ENCODE assay signal across 8 cellular contexts in genomic region chr10:30502266-30503058, GRCh38.
DNase-seq lines count a peak whose midpoint lies in the region; ATAC-seq and TF ChIP-seq lines count a peak whose summit lies in the region.

No MANE protein-coding gene starts in this region.

- peak overlapping the region; percentile 54 for H3K4me3 Mint-ChIP-seq in T-helper 1 cell treated with Interleukin-12 subunit alpha and Interleukin-12 subunit beta and Interleukin-4 antibody, amounts not matched to agents 30 μg/mL and 1 μg/mL, for 36 hours
- no peak overlapping the region for H3K4me3 Mint-ChIP-seq in Calu3 (ENCODE audit: low read depth, unreplicated experiment)

- ATAC-seq in GM19324 (IDR thresholded peaks at IDR 0.05; ENCODE audit: low FRiP score, unreplicated experiment) (peak; percentile 65), HG03175 (IDR thresholded peaks at IDR 0.05; ENCODE audit: unreplicated experiment) (peak; percentile 70), left lobe of liver (peak; percentile 24)

- CTCF ChIA-PET in Calu3 (lab: Charles Lee) = no interaction called here

- intact Hi-C loops in Calu3 (cut with micrococcal nuclease; ENCODE audit: unreplicated experiment) = no loop called here

- BruUV-seq in Calu3 (replicated peaks; lab: Mats Ljungman, UMichigan) = no TSS peak

- H3K9me3 ChIP-seq in DOHH2 (ENCODE audit: control insufficient read depth, insufficient read depth, low read length) = no peaks in the 10 kb centered on the region

- H3F3A ChIP-seq in DOHH2 (ENCODE audit: control insufficient read depth, insufficient read depth) = no peaks in the 10 kb centered on the region

- H3K27me3 Mint-ChIP-seq in T-helper 1 cell treated with Interleukin-12 subunit alpha and Interleukin-12 subunit beta and Interleukin-4 antibody, amounts not matched to agents 30 μg/mL and 1 μg/mL, for 36 hours (ENCODE audit: low read depth) = no peaks in the 10 kb centered on the region
- H3K27me3 Mint-ChIP-seq in Calu3 (ENCODE audit: unreplicated experiment) = peaks cover 36% of the 10 kb centered on the region

- peaks cover 20% of the 10 kb centered on the region for H3K4me1 ChIP-seq in DOHH2 (ENCODE audit: control insufficient read depth, low read length)

- TF ChIP-seq CTCF in DOHH2 (IDR thresholded peaks at IDR 0.05; ENCODE audit: low read depth, low read length, poor library complexity, severe bottlenecking) (no peak), Calu3 (IDR thresholded peaks at IDR 0.05; ENCODE audit: unreplicated experiment) (no peak)

- H3K27ac ChIP-seq in DOHH2 (ENCODE audit: low read depth, low read length) = no peak overlapping the region

- peaks cover 6% of the 10 kb centered on the region for H3K36me3 Mint-ChIP-seq in T-helper 1 cell treated with Interleukin-12 subunit alpha and Interleukin-12 subunit beta and Interleukin-4 antibody, amounts not matched to agents 30 μg/mL and 1 μg/mL, for 36 hours (ENCODE audit: low read depth)
- no peaks in the 10 kb centered on the region for H3K36me3 Mint-ChIP-seq in Calu3 (ENCODE audit: insufficient read depth, unreplicated experiment)

- no peaks in the 10 kb centered on the region for H3K79me2 ChIP-seq in DOHH2 (ENCODE audit: control insufficient read depth, low read length)

- H3K4me3 ChIP-seq in DOHH2 (ENCODE audit: low read length) = peak overlapping the region; percentile 20

- H4K20me1 ChIP-seq in DOHH2 (ENCODE audit: control insufficient read depth, insufficient read depth, low read depth, low read length) = no peaks in the 10 kb centered on the region

- peak overlapping the region; percentile 85 for H3K27ac Mint-ChIP-seq in T-helper 1 cell treated with Interleukin-12 subunit alpha and Interleukin-12 subunit beta and Interleukin-4 antibody, amounts not matched to agents 30 μg/mL and 1 μg/mL, for 36 hours
- H3K27ac Mint-ChIP-seq in Calu3 (ENCODE audit: unreplicated experiment) = no peak overlapping the region

- H3K9me3 Mint-ChIP-seq in T-helper 1 cell treated with Interleukin-12 subunit alpha and Interleukin-12 subunit beta and Interleukin-4 antibody, amounts not matched to agents 30 μg/mL and 1 μg/mL, for 36 hours = no peaks in the 10 kb centered on the region
- no peaks in the 10 kb centered on the region for H3K9me3 Mint-ChIP-seq in Calu3 (ENCODE audit: low read depth, unreplicated experiment)

- DNase-seq in left lobe of liver (ENCODE audit: low spot score) = no peak
- DNase-seq in Calu3 = no peak
- DNase-seq in mesenteric fat pad (ENCODE audit: low spot score) = no peak
- DNase-seq in G401 (ENCODE audit: low spot score) = no peak

- H3K36me3 ChIP-seq in DOHH2 (ENCODE audit: control insufficient read depth, low read length) = no peaks in the 10 kb centered on the region

- H3K27me3 ChIP-seq in DOHH2 (ENCODE audit: control insufficient read depth, low read length) = peaks cover 19% of the 10 kb centered on the region

- peaks cover 70% of the 10 kb centered on the region for H3K4me1 Mint-ChIP-seq in T-helper 1 cell treated with Interleukin-12 subunit alpha and Interleukin-12 subunit beta and Interleukin-4 antibody, amounts not matched to agents 30 μg/mL and 1 μg/mL, for 36 hours (ENCODE audit: low read depth)
- H3K4me1 Mint-ChIP-seq in Calu3 (ENCODE audit: low read depth, unreplicated experiment) = peaks cover 9% of the 10 kb centered on the region

- in situ Hi-C loops in G401 (cut with HindIII; ENCODE audit: low sequenced_read_pairs) = no loop called here

- no peaks in the 10 kb centered on the region for H3K9me2 ChIP-seq in DOHH2 (replicated peaks; ENCODE audit: control insufficient read depth, low read length)

- H3K4me2 ChIP-seq in DOHH2 (ENCODE audit: low read length) = peak overlapping the region; percentile 53
